In genomic region chr21:42095581-42095980, GRCh38 we compare ENCODE assay signal across 31 cellular contexts. TPM values are rescaled to one million over a fixed set of nuclear protein-coding genes. Genes with fewer than 3 reads are reported as not detected.
"Had no signal": no experiment of that assay in that cellular context is flagged by ENCODE, and none has a peak within 500 bp of the region (broad histone marks: within the 10 kb centered on the region; RNA-seq: fewer than 3 reads in every experiment).

No MANE protein-coding gene starts in this region.

- H3K9me3 ChIP-seq: neutrophil, suprapubic skin, upper lobe of left lung, vagina had no signal

- H3K36me3 ChIP-seq: left ventricle myocardium inferior, neural progenitor cell, neutrophil, ovary, right atrium auricular region, stomach, suprapubic skin, transverse colon, upper lobe of left lung, vagina had no signal

- H3K4me3 ChIP-seq: left ventricle myocardium inferior, lung, neural progenitor cell, ovary, right atrium auricular region, skin epidermis, stomach, suprapubic skin, transverse colon, upper lobe of left lung, vagina had no signal

- H3K27me3 ChIP-seq: ovary, right atrium auricular region, suprapubic skin, transverse colon, upper lobe of left lung, vagina had no signal

- H3K27ac ChIP-seq: neural progenitor cell, neutrophil, ovary, right atrium auricular region, stomach, suprapubic skin, transverse colon, upper lobe of left lung, vagina had no signal

- H3K4me1 ChIP-seq: neural progenitor cell had no signal

- DNase-seq: islet precursor cell; left ventricle myocardium inferior; mesendoderm; naive B cell; natural killer cell; nephron progenitor cell; occipital lobe; ovary; stimulated activated CD4-positive, alpha-beta T cell treated with anti-CD3 and anti-CD28 coated beads, Interleukin-12 subunit alpha, Interleukin-12 subunit beta, amount 100 ng/mL, for 4 hours; stimulated activated CD4-positive, alpha-beta T cell treated with anti-CD3 and anti-CD28 coated beads, Interleukin-15, amount 100 ng/mL, for 24 hours; stimulated activated CD4-positive, alpha-beta T cell treated with anti-CD3 and anti-CD28 coated beads, Interleukin-2, amount 100 ng/mL, for 24 hours; stimulated activated CD4-positive, alpha-beta T cell treated with anti-CD3 and anti-CD28 coated beads, Interleukin-4, amount 100 ng/mL, for 1 hour; stimulated activated naive B cell treated with anti-CD40 and anti-IgM and Interleukin-4, amounts not matched to agents 10 μg/mL and 1 μg/mL and 100 μg/mL, for 72 hours; stimulated activated naive CD8-positive, alpha-beta T cell treated with anti-CD3 and anti-CD28 coated beads, Interleukin-15, Interleukin-2, amounts not matched to agents 100 U/mL and 50 U/mL, for 24 hours; stomach; transverse colon; upper lobe of left lung had no signal

- H3K9ac ChIP-seq: neural progenitor cell had no signal

- H3K4me3 Mint-ChIP-seq: mesothelial cell of epicardium; naive B cell; natural killer cell; nephron progenitor cell; neural progenitor cell; stimulated activated naive B cell treated with anti-CD40 and anti-IgM and Interleukin-4, amounts not matched to agents 10 μg/mL and 1 μg/mL and 100 μg/mL, for 72 hours had no signal

- H3K27ac Mint-ChIP-seq: mesothelial cell of epicardium; naive B cell; natural killer cell; nephron progenitor cell; neural progenitor cell; progenitor cell of endocrine pancreas; stimulated activated naive B cell treated with anti-CD40 and anti-IgM and Interleukin-4, amounts not matched to agents 10 μg/mL and 1 μg/mL and 100 μg/mL, for 72 hours had no signal

- ATAC-seq: natural killer cell; sciatic nerve; stimulated activated naive B cell treated with anti-CD40 and anti-IgM and Interleukin-4, amounts not matched to agents 10 μg/mL and 1 μg/mL and 100 μg/mL, for 72 hours; stimulated activated naive CD8-positive, alpha-beta T cell treated with anti-CD3 and anti-CD28 coated beads, Interleukin-15, Interleukin-2, amounts not matched to agents 100 U/mL and 50 U/mL, for 24 hours had no signal

- H2AFZ ChIP-seq: neural progenitor cell had no signal

- H3K4me2 ChIP-seq: neural progenitor cell had no signal

- H3K4me1 Mint-ChIP-seq: naive B cell had no signal

RNA-seq across cellular contexts. Expression of gene UMODL1, which starts 24.5 kb away (rescaled TPM):
- total RNA-seq: kidney epithelial cell, mesothelial cell of epicardium, occipital lobe, pulmonary artery endothelial cell, renal cortical epithelial cell, right atrium auricular region, sciatic nerve, urinary bladder, vagina had no signal
- polyA plus RNA-seq: stomach, urinary bladder had no signal
